22 cellular contexts compared by ENCODE assay signal in genomic region chr17:37683454-37683984, GRCh38.
"Had no signal": no experiment of that assay in that cellular context is flagged by ENCODE, and none has a peak within 500 bp of the region (broad histone marks: within the 10 kb centered on the region; RNA-seq: fewer than 3 reads in every experiment).

No MANE protein-coding gene starts in this region.

- H3K36me3 Mint-ChIP-seq: activated CD4-positive, alpha-beta memory T cell treated with anti-CD3 and anti-CD28 coated beads for 36 hours; activated CD8-positive, alpha-beta memory T cell treated with anti-CD3 and anti-CD28 coated beads, Interleukin-2, amount 10 ng/mL, durations not matched to agents 7 days and 5 days; neural progenitor cell had no signal

- DNase-seq: activated CD4-positive, alpha-beta memory T cell treated with anti-CD3 and anti-CD28 coated beads for 36 hours; activated CD8-positive, alpha-beta memory T cell treated with anti-CD3 and anti-CD28 coated beads, Interleukin-2, amount 10 ng/mL, durations not matched to agents 7 days and 5 days; activated effector memory CD4-positive, alpha-beta T cell treated with anti-CD3 and anti-CD28 coated beads, Interleukin-2, amount 50 U/mL, for 16 hours; activated T-cell treated with anti-CD3 and anti-CD28 coated beads for 4 hours; brain microvascular endothelial cell; central memory CD4-positive, alpha-beta T cell; effector memory CD8-positive, alpha-beta T cell; gastrocnemius medialis; head of caudate nucleus; left cardiac atrium; lower lobe of right lung; retina; spleen; stimulated activated CD4-positive, alpha-beta T cell treated with anti-CD3 and anti-CD28 coated beads, Interleukin-4, amount 100 ng/mL, for 1 hour; T-cell; upper lobe of left lung; WERI-Rb-1 had no signal

- ATAC-seq: activated CD8-positive, alpha-beta memory T cell treated with anti-CD3 and anti-CD28 coated beads, Interleukin-2, amount 10 ng/mL, durations not matched to agents 7 days and 5 days; activated naive CD4-positive, alpha-beta T cell treated with anti-CD3 and anti-CD28 coated beads, Interleukin-2, amount 50 U/mL, for 72 hours; effector memory CD8-positive, alpha-beta T cell; gastrocnemius medialis; left cardiac atrium; lower lobe of right lung; naive thymus-derived CD4-positive, alpha-beta T cell; SK-N-SH treated with all-trans-retinoic acid at 6 μM for 48 hours had no signal

- H3K27ac Mint-ChIP-seq: activated CD4-positive, alpha-beta memory T cell treated with anti-CD3 and anti-CD28 coated beads for 36 hours; activated CD8-positive, alpha-beta memory T cell treated with anti-CD3 and anti-CD28 coated beads, Interleukin-2, amount 10 ng/mL, durations not matched to agents 7 days and 5 days; activated naive CD4-positive, alpha-beta T cell treated with anti-CD3 and anti-CD28 coated beads, Interleukin-2, amount 50 U/mL, for 72 hours; neural progenitor cell; T-cell; T-helper 2 cell treated with Interferon-gamma antibody and Interleukin-4, amounts not matched to agents 5 μg/mL and 100 μg/mL, for 36 hours had no signal

- H3K4me3 Mint-ChIP-seq: activated CD4-positive, alpha-beta memory T cell treated with anti-CD3 and anti-CD28 coated beads for 36 hours; activated CD8-positive, alpha-beta memory T cell treated with anti-CD3 and anti-CD28 coated beads, Interleukin-2, amount 10 ng/mL, durations not matched to agents 7 days and 5 days; effector memory CD8-positive, alpha-beta T cell; neural progenitor cell; T-cell; T-helper 2 cell treated with Interferon-gamma antibody and Interleukin-4, amounts not matched to agents 5 μg/mL and 100 μg/mL, for 36 hours had no signal
